Comparison of ENCODE assay signal across 19 cellular contexts in genomic region chr10:94193466-94193924, GRCh38.
DNase-seq lines count a peak whose midpoint lies in the region; ATAC-seq and TF ChIP-seq lines count a peak whose summit lies in the region.
"Had no signal": no experiment of that assay in that cellular context is flagged by ENCODE, and none has a peak within 500 bp of the region (broad histone marks: within the 10 kb centered on the region; RNA-seq: fewer than 3 reads in every experiment).

No MANE protein-coding gene starts in this region.

- no peaks in the 10 kb centered on the region for H3K36me3 Mint-ChIP-seq in WTC11
- no peaks in the 10 kb centered on the region for H3K36me3 Mint-ChIP-seq in T-helper 17 cell (ENCODE audit: low read depth)
- H3K36me3 Mint-ChIP-seq: CD4-positive, CD25-positive, alpha-beta regulatory T cell had no signal

- peak overlapping the region in 3 of 4 donors; percentile 52 to 62 (median 61) for H3K27ac ChIP-seq in sigmoid colon
- H3K27ac ChIP-seq: HL-60, lower lobe of right lung had no signal

- intact Hi-C loops in sigmoid colon (cut with DNase I), result loop anchor here (5.0 kb wide), 1 partner anchor 116 kb away; no protein-coding TSS in a partner anchor

- no peak for TF ChIP-seq POLR2A in sigmoid colon (IDR thresholded peaks at IDR 0.05)

- H3K4me3 Mint-ChIP-seq in WTC11, result no peak overlapping the region
- H3K4me3 Mint-ChIP-seq in T-helper 17 cell, result no peak overlapping the region
- H3K4me3 Mint-ChIP-seq: CD4-positive, CD25-positive, alpha-beta regulatory T cell had no signal

- peak; percentile 62 for DNase-seq in Daoy (ENCODE audit: low read depth)
- DNase-seq in WTC11 (ENCODE audit: low spot score), result no peak
- DNase-seq in fibroblast of the conjunctiva (ENCODE audit: low read depth), result peak; percentile 78
- DNase-seq in sigmoid colon, result no peak
- DNase-seq in activated CD4-positive, alpha-beta T cell treated with anti-CD3 and anti-CD28 coated beads, Interleukin-2, amount 50 U/mL, for 4 hours, result no peak
- no peak for DNase-seq in T-helper 17 cell
- no peak for DNase-seq in GM10266 (ENCODE audit: extremely low spot score)
- DNase-seq: activated CD4-positive, alpha-beta T cell treated with anti-CD3 and anti-CD28 coated beads, Interleukin-2, amount 50 U/mL, for 48 hours; activated gamma-delta T cell treated with Interleukin-2 at 50 U/mL for 16 hours; CD4-positive, CD25-positive, alpha-beta regulatory T cell; dorsolateral prefrontal cortex; lower lobe of right lung; NCI-H2171 treated with DMSO at 0.1 percent for 48 hours; posterior cingulate gyrus; stimulated activated CD4-positive, alpha-beta T cell treated with anti-CD3 and anti-CD28 coated beads, Interleukin-4, amount 100 ng/mL, for 24 hours; stimulated activated naive CD4-positive, alpha-beta T cell; T-helper 1 cell had no signal

- H3K36me3 ChIP-seq in sigmoid colon, result no peaks in the 10 kb centered on the region
- H3K36me3 ChIP-seq: lower lobe of right lung had no signal

- no peak overlapping the region for H3K27ac Mint-ChIP-seq in WTC11
- no peak overlapping the region for H3K27ac Mint-ChIP-seq in T-helper 17 cell
- H3K27ac Mint-ChIP-seq: CD4-positive, CD25-positive, alpha-beta regulatory T cell had no signal

- no peaks in the 10 kb centered on the region for H3K27me3 Mint-ChIP-seq in WTC11 (ENCODE audit: low read depth)
- peaks cover 19% of the 10 kb centered on the region for H3K27me3 Mint-ChIP-seq in T-helper 17 cell
- H3K27me3 Mint-ChIP-seq: CD4-positive, CD25-positive, alpha-beta regulatory T cell had no signal

- ATAC-seq in WTC11, result peak; percentile 43; the same call in 1 of the 2 replicates
- no peak for ATAC-seq in T-helper 17 cell
- no peak for ATAC-seq in GM21528 (IDR thresholded peaks at IDR 0.05; ENCODE audit: low FRiP score, unreplicated experiment)
- ATAC-seq: lower lobe of right lung had no signal

- TF ChIP-seq CTCF in WTC11 (IDR thresholded peaks at IDR 0.05) (no peak), sigmoid colon (IDR thresholded peaks at IDR 0.05) (no peak), GM10266 (IDR thresholded peaks at IDR 0.05; ENCODE audit: control insufficient read depth, insufficient read depth, low read depth, missing control alignments) (no peak)

- POLR2A ChIA-PET in WTC11 (lab: Charles Lee), result no interaction called here

- H3K4me1 ChIP-seq in sigmoid colon, result peaks cover 0 to 26% (median 19%) of the 10 kb centered on the region in 4 donors
- H3K4me1 ChIP-seq: lower lobe of right lung had no signal

- H3K4me3 ChIP-seq in sigmoid colon, result no peak overlapping the region
- H3K4me3 ChIP-seq: dorsolateral prefrontal cortex, lower lobe of right lung had no signal

- no peaks in the 10 kb centered on the region for H3K9me3 ChIP-seq in sigmoid colon
- H3K9me3 ChIP-seq in T-helper 17 cell (ENCODE audit: control insufficient read depth, low read length, poor library complexity, severe bottlenecking), result no peaks in the 10 kb centered on the region
- H3K9me3 ChIP-seq: lower lobe of right lung had no signal

- no peaks in the 10 kb centered on the region; the same call in 1 of the 2 replicates for H3K9me3 Mint-ChIP-seq in WTC11

- TF ChIP-seq EP300 in sigmoid colon (IDR thresholded peaks at IDR 0.05), result peak in 1 of 4 donors; percentile 18

- H3K27me3 ChIP-seq in sigmoid colon, result no peaks in the 10 kb centered on the region

- peaks cover 12% of the 10 kb centered on the region for H3K4me1 Mint-ChIP-seq in WTC11
- no peaks in the 10 kb centered on the region for H3K4me1 Mint-ChIP-seq in T-helper 17 cell
- H3K4me1 Mint-ChIP-seq: CD4-positive, CD25-positive, alpha-beta regulatory T cell had no signal

- 42 to 78% methylated on average over 4 of the region's 4 CpGs for WGBS in sigmoid colon, 2 donors

- CTCF ChIA-PET in WTC11 (lab: Charles Lee), result no interaction called here

TF ChIP-seq in WTC11, 78 proteins besides CTCF, POLR2A, EP300 and RAD21:
- TF ChIP-seq SMAD3 (CRISPR knock-in tag; IDR thresholded peaks at IDR 0.05; ENCODE audit: borderline replicate concordance) (no peak), RORB (CRISPR knock-in tag; IDR thresholded peaks at IDR 0.05) (no peak), MAX (CRISPR knock-in tag; IDR thresholded peaks at IDR 0.05) (no peak), PREB (CRISPR knock-in tag; IDR thresholded peaks at IDR 0.05; ENCODE audit: borderline replicate concordance) (no peak), ETV6 (CRISPR knock-in tag; IDR thresholded peaks at IDR 0.05) (no peak), ZBTB43 (CRISPR knock-in tag; IDR thresholded peaks at IDR 0.05) (no peak), ZNF232 (CRISPR knock-in tag; IDR thresholded peaks at IDR 0.05) (no peak), HMGXB4 (CRISPR knock-in tag; IDR thresholded peaks at IDR 0.05) (no peak), ESRRA (CRISPR knock-in tag; IDR thresholded peaks at IDR 0.05; ENCODE audit: borderline replicate concordance) (no peak), STAT6 (CRISPR knock-in tag; conservative IDR thresholded peaks at IDR 0.05; ENCODE audit: low read depth) (no peak)
TF ChIP-seq in WTC11: peak in this region for 0.

Comparison
In these comparisons a context has a peak if more than half of its experiments do, and no peak if none do; other contexts are left out.
1. DNase-seq: peak in Daoy (single experiment) and fibroblast of the conjunctiva (single experiment); none in WTC11 (single experiment), sigmoid colon (single experiment), activated CD4-positive, alpha-beta T cell treated with anti-CD3 and anti-CD28 coated beads, Interleukin-2, amount 50 U/mL, for 4 hours (0 of 2), T-helper 17 cell (0 of 3) and GM10266 (single experiment).